ENCODE assay signal across 9 cellular contexts in the genomic region with DNA sequence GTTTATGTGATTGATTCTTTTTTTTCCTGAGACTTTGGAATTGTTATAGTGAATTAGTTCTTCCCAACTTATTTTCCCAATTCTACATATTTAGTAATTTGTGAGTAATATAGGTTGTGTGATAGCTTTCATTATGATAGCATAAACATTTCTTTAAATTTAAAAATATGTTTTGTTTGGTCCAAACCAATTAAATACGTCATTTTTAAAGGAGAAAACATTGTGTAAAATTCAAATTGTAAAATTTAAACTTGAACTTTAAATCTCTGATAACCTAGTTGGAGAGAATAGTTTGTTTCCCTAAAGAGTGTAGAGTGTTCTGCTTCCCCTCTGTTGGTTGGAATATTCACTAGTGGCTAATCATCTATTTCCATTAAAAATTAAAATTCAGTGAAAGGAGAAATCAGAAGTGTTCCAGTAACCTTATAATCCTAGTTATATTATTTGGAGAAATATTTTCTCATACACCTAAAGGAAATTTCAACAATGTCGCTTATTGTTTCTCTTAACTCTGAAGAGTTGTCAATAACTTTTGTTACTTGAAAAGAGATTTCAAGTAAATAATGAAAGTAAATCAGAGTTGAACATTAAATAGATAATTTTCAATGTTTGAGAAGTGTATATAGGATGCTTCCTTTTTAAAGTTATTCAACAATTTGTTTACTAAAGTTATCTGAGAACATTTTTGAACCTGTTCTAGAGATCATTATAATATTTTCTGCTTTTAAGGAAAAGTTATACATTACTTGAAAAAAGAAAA. TPM values are rescaled to one million over a fixed set of nuclear protein-coding genes. Genes with fewer than 3 reads are reported as not detected.
A peak's percentile ranks its signal among the peaks of the same experiment; 100 is the strongest.
DNase-seq lines count a peak whose midpoint lies in the region; ATAC-seq, FAIRE-seq and TF ChIP-seq lines count a peak whose summit lies in the region.
"Had no signal": no experiment of that assay in that cellular context is flagged by ENCODE, and none has a peak within 500 bp of the region (broad histone marks: within the 10 kb centered on the region; RNA-seq: fewer than 3 reads in every experiment).

No MANE protein-coding gene starts in this region.

- H3K36me3 ChIP-seq in IMR-90 (ENCODE audit: control insufficient read depth, insufficient read depth, low read length) (no peaks in the 10 kb centered on the region), Peyer's patch (no peaks in the 10 kb centered on the region), mucosa of descending colon (ENCODE audit: low read depth) (no peaks in the 10 kb centered on the region)
- peaks cover 0 to 14% (median 0%) of the 10 kb centered on the region in 3 experiments for H3K36me3 ChIP-seq in naive thymus-derived CD4-positive, alpha-beta T cell (ENCODE audit: control insufficient read depth in 2 of 3, insufficient read depth in 3 of 3, low read length in 3 of 3)

- H2BK5ac ChIP-seq in IMR-90 (ENCODE audit: low read depth, low read length, poor library complexity, severe bottlenecking): peak overlapping the region; percentile 8

- H3K18ac ChIP-seq in IMR-90 (ENCODE audit: low read depth, low read length): no peak overlapping the region

- WGBS in IMR-90 (ENCODE audit: extremely low coverage in 2 of 2, insufficient read length in 1 of 2), 2 experiments: no CpG with 5 or more reads among the region's 2 CpGs

- H3K4me1 Mint-ChIP-seq in central memory CD8-positive, alpha-beta T cell: peaks cover 60% of the 10 kb centered on the region
- peaks cover 35 to 70% (median 58%) of the 10 kb centered on the region in 7 donors for H3K4me1 Mint-ChIP-seq in naive thymus-derived CD4-positive, alpha-beta T cell

- H3K4me3 ChIP-seq in AG09309 (ENCODE audit: control insufficient read depth, low read depth, low read length) (peak overlapping the region; percentile 98), IMR-90 (ENCODE audit: insufficient read depth, low read depth, low read length) (no peak overlapping the region; the same call in 1 of the 2 replicates), Peyer's patch (peak overlapping the region in 2 of 4 donors; percentile 84 to 88), mucosa of descending colon (no peak overlapping the region)
- peak overlapping the region; percentile 86 for H3K4me3 ChIP-seq in naive thymus-derived CD4-positive, alpha-beta T cell (ENCODE audit: low read length)

- peaks cover 70% of the 10 kb centered on the region for H4K20me1 ChIP-seq in IMR-90 (ENCODE audit: insufficient read depth, low read length)

- no peak overlapping the region for H4K8ac ChIP-seq in IMR-90 (ENCODE audit: low read depth in 2 of 2, low read length in 2 of 2)

- in situ Hi-C loops in IMR-90 (cut with MboI; ENCODE audit: low sequenced_read_pairs): loop anchor here (5.0 kb wide), 1 partner anchor 63 kb away; no protein-coding TSS in a partner anchor

- no peak overlapping the region for H2AK5ac ChIP-seq in IMR-90 (ENCODE audit: low read depth, low read length)

- CTCF ChIA-PET in IMR-90 (lab: Yijun Ruan, JAX): no interaction called here
- CTCF ChIA-PET in naive thymus-derived CD4-positive, alpha-beta T cell (lab: Charles Lee): no interaction called here

- POLR2A ChIA-PET in IMR-90 (lab: Charles Lee; ENCODE audit: unreplicated experiment): no interaction called here
- POLR2A ChIA-PET in naive thymus-derived CD4-positive, alpha-beta T cell (lab: Charles Lee): no interaction called here

- H3K27me3 Mint-ChIP-seq in central memory CD8-positive, alpha-beta T cell: no peaks in the 10 kb centered on the region
- no peaks in the 10 kb centered on the region for H3K27me3 Mint-ChIP-seq in naive thymus-derived CD4-positive, alpha-beta T cell

- no peaks in the 10 kb centered on the region for H3K9me3 Mint-ChIP-seq in central memory CD8-positive, alpha-beta T cell
- H3K9me3 Mint-ChIP-seq in naive thymus-derived CD4-positive, alpha-beta T cell: no peaks in the 10 kb centered on the region

- H3K4me3 Mint-ChIP-seq in central memory CD8-positive, alpha-beta T cell: peak overlapping the region; percentile 85
- peak overlapping the region; percentile 88 to 97 (median 94) for H3K4me3 Mint-ChIP-seq in naive thymus-derived CD4-positive, alpha-beta T cell

- H3K4me1 ChIP-seq in IMR-90 (ENCODE audit: control insufficient read depth, insufficient read depth, low read length) (no peaks in the 10 kb centered on the region), Peyer's patch (peaks cover 0 to 33% (median 4%) of the 10 kb centered on the region in 4 donors), mucosa of descending colon (ENCODE audit: low read depth) (peaks cover 22% of the 10 kb centered on the region)
- H3K4me1 ChIP-seq in naive thymus-derived CD4-positive, alpha-beta T cell (ENCODE audit: control insufficient read depth in 2 of 2, insufficient read depth in 2 of 2, low read length in 2 of 2): peaks cover 31 to 32% of the 10 kb centered on the region in 2 donors

- H3K23ac ChIP-seq in IMR-90 (ENCODE audit: low read depth, low read length): no peak overlapping the region

- H4K91ac ChIP-seq in IMR-90 (ENCODE audit: insufficient read depth, low read depth, low read length): no peak overlapping the region

- DNase-seq in AG09309 (ENCODE audit: low read depth) (no peak), IMR-90 (no peak), GM19239 (ENCODE audit: insufficient read length, low spot score) (no peak), Peyer's patch (no peak), mucosa of descending colon (no peak)
- DNase-seq in central memory CD8-positive, alpha-beta T cell (ENCODE audit: low spot score in 2 of 2): no peak
- no peak for DNase-seq in naive thymus-derived CD4-positive, alpha-beta T cell

- H3K4ac ChIP-seq in IMR-90 (ENCODE audit: low read depth, low read length): no peak overlapping the region

- no peak overlapping the region for H3K27ac ChIP-seq in IMR-90 (ENCODE audit: insufficient read depth, low read length)
- peak overlapping the region; percentile 98 for H3K27ac ChIP-seq in naive thymus-derived CD4-positive, alpha-beta T cell (ENCODE audit: low read depth, low read length)
- no peak overlapping the region for H3K27ac ChIP-seq in Peyer's patch

- BruUV-seq in IMR-90 (replicated peaks; lab: Mats Ljungman, UMichigan): no TSS peak

- H2AFZ ChIP-seq in IMR-90 (replicated peaks; ENCODE audit: low read length, poor library complexity): no peak overlapping the region

- peak overlapping the region; percentile 98 for H3K4me2 ChIP-seq in IMR-90 (ENCODE audit: low read depth, low read length)

- TF ChIP-seq RAD21 in IMR-90 (IDR thresholded peaks at IDR 0.05; ENCODE audit: low read length): no peak

- TF ChIP-seq CTCF in AG09309 (IDR thresholded peaks at IDR 0.05; ENCODE audit: control insufficient read depth, insufficient read depth, low read depth, low read length, missing control alignments) (no peak), IMR-90 (conservative IDR thresholded peaks at IDR 0.05; ENCODE audit: low read depth, low read length) (no peak), Peyer's patch (IDR thresholded peaks at IDR 0.05) (no peak), mucosa of descending colon (IDR thresholded peaks at IDR 0.05) (no peak)

- FAIRE-seq in GM19239 (lab: Jason Lieb, UNC): no peak
- FAIRE-seq: GM12892 had no signal

- H3K36me3 Mint-ChIP-seq in central memory CD8-positive, alpha-beta T cell (ENCODE audit: insufficient read depth): peaks cover 28% of the 10 kb centered on the region
- peaks cover 0 to 9% (median 0%) of the 10 kb centered on the region in 5 donors for H3K36me3 Mint-ChIP-seq in naive thymus-derived CD4-positive, alpha-beta T cell

- H4K5ac ChIP-seq in IMR-90 (ENCODE audit: low read depth, low read length): no peak overlapping the region

- no peak overlapping the region for H3K14ac ChIP-seq in IMR-90 (replicated peaks; ENCODE audit: low read depth, low read length)

- H3K9me3 ChIP-seq in IMR-90 (ENCODE audit: control insufficient read depth, insufficient read depth, low read length) (no peaks in the 10 kb centered on the region), Peyer's patch (no peaks in the 10 kb centered on the region), mucosa of descending colon (no peaks in the 10 kb centered on the region)
- no peaks in the 10 kb centered on the region for H3K9me3 ChIP-seq in naive thymus-derived CD4-positive, alpha-beta T cell (ENCODE audit: control insufficient read depth in 2 of 3, low read length in 3 of 3)

- ATAC-seq in IMR-90 (ENCODE audit: low read depth): no peak
- ATAC-seq in central memory CD8-positive, alpha-beta T cell (replicated peaks; ENCODE audit: extremely low read depth, poor library complexity, severe bottlenecking): no peak
- ATAC-seq in naive thymus-derived CD4-positive, alpha-beta T cell: no peak
- ATAC-seq in HG03520 (IDR thresholded peaks at IDR 0.05; ENCODE audit: unreplicated experiment): no peak
- ATAC-seq in mucosa of descending colon: no peak

- H3K9ac ChIP-seq in IMR-90 (ENCODE audit: low read depth, low read length): peak overlapping the region; percentile 91; the same call in 1 of the 2 replicates

- H2BK120ac ChIP-seq in IMR-90 (ENCODE audit: low read depth, low read length): no peak overlapping the region

- dilution Hi-C loops in IMR-90 (cut with HindIII; ENCODE audit: low sequenced_read_pairs, unreplicated experiment): no loop called here

- intact Hi-C loops in IMR-90 (cut with micrococcal nuclease) (loop anchor here (5.0 to 10.0 kb wide), 4 partner anchors 48 to 727 kb away; a partner anchor contains a TSS), mucosa of descending colon (cut with DNase I, micrococcal nuclease) (loop anchor here in 1 of 2 donors (10.0 kb wide), 1 partner anchor 65 kb away; no protein-coding TSS in a partner anchor)
- intact Hi-C loops in naive thymus-derived CD4-positive, alpha-beta T cell (cut with micrococcal nuclease): loop anchor here (5.0 to 10.0 kb wide), 5 partner anchors 233 to 1575 kb away; a partner anchor contains a TSS

- no peak overlapping the region for H3K56ac ChIP-seq in IMR-90 (ENCODE audit: extremely low read depth, insufficient read depth, low read length)

- no peaks in the 10 kb centered on the region for H3K9me1 ChIP-seq in IMR-90 (ENCODE audit: insufficient read depth, low read length)

- peak overlapping the region; percentile 98 for H3K27ac Mint-ChIP-seq in central memory CD8-positive, alpha-beta T cell (ENCODE audit: low read depth)
- peak overlapping the region in 5 of 9 donors; percentile 91 to 99 (median 93) for H3K27ac Mint-ChIP-seq in naive thymus-derived CD4-positive, alpha-beta T cell

- no peaks in the 10 kb centered on the region for H3K27me3 ChIP-seq in IMR-90 (ENCODE audit: control insufficient read depth, insufficient read depth, low read length)
- no peaks in the 10 kb centered on the region for H3K27me3 ChIP-seq in naive thymus-derived CD4-positive, alpha-beta T cell (ENCODE audit: control insufficient read depth in 2 of 2, insufficient read depth in 2 of 2, low read length in 2 of 2)
- H3K27me3 ChIP-seq in Peyer's patch: no peaks in the 10 kb centered on the region

- TF ChIP-seq POLR2A in IMR-90 (IDR thresholded peaks at IDR 0.05; ENCODE audit: low read depth, low read length) (no peak), Peyer's patch (IDR thresholded peaks at IDR 0.05) (no peak)

- no peak overlapping the region for H2BK15ac ChIP-seq in IMR-90 (ENCODE audit: low read depth, low read length)

- no peak overlapping the region for H2BK20ac ChIP-seq in IMR-90 (ENCODE audit: low read depth, low read length)

- H3K79me1 ChIP-seq in IMR-90 (ENCODE audit: low read depth in 1 of 2, low read length in 2 of 2): peaks cover 3 to 33% of the 10 kb centered on the region in 2 experiments; a peak in 3 of 4 replicates

- H2AK9ac ChIP-seq in IMR-90 (replicated peaks; ENCODE audit: low read depth, low read length, poor library complexity): no peak overlapping the region

RNA-seq across cellular contexts. Expression of a gene that starts 2.9 kb away (rescaled TPM):
- total RNA-seq in IMR-90 (2012; rRNA removed) (31.7 and 46.4 TPM in 2 replicates), Peyer's patch (100 to 1,000 TPM in 1 of 4 donors, 10 to 100 TPM in 3; 48.7 to 109 (median 68.8) TPM), mucosa of descending colon (10 to 100 TPM; 50.4 to 80.8 (median 77.2) TPM)
- polyA plus RNA-seq in IMR-90 (2012; rRNA removed): 8.4 and 10.1 TPM in 2 replicates
- 2.7 and 2.9 TPM in 2 replicates for polyA plus RNA-seq in IMR-90 (2012; cell fraction: cytosol; rRNA removed)
- 3.2 and 17.4 TPM in 2 replicates for polyA plus RNA-seq in IMR-90 (2012; cell fraction: nucleus; rRNA removed; ENCODE audit: low replicate concordance)
- 100 to 1,000 TPM in 4 of 5 experiments, 10 to 100 TPM in 1; 68.9 to 123 (median 112) TPM for total RNA-seq in naive thymus-derived CD4-positive, alpha-beta T cell
- 10 to 100 TPM; 28.2 to 43.0 TPM for polyA plus RNA-seq in naive thymus-derived CD4-positive, alpha-beta T cell

Comparison
In these comparisons a context has a peak if more than half of its experiments do, and no peak if none do; other contexts are left out.
1. H3K4me3 ChIP-seq: peak in AG09309 (single experiment) and naive thymus-derived CD4-positive, alpha-beta T cell (single experiment); none in IMR-90 (single experiment) and mucosa of descending colon (single experiment).